ENCODE assay signal across 18 cellular contexts in the genomic region with DNA sequence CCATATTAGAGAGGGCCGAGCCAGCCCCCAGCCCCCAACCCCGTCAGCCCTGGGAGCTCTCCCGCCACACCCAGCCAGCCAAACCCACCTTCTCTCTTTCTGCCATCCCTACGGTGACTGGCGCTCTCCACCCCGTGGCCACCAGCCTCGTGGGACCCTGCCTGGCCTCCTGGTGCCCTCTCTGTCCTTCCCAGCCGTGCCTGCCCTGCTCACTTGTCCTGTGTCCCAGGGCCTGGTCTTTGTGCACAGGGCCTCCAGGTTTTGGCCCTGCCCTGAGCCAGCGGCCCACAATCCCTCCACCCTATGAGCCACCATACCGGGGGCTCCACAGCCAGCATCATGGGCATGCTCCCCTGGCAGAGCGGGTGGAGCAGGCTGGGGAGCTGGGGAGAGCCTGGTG.
"Had no signal": no experiment of that assay in that cellular context is flagged by ENCODE, and none has a peak within 500 bp of the region (broad histone marks: within the 10 kb centered on the region; RNA-seq: fewer than 3 reads in every experiment).

No MANE protein-coding gene starts in this region.

- H3K4me3 ChIP-seq: colonic mucosa, esophagus squamous epithelium, hepatocyte, neural progenitor cell, skin epidermis, suprapubic skin, thyroid gland, upper lobe of left lung, uterus had no signal

- H3K4me1 ChIP-seq: esophagus squamous epithelium, parathyroid adenoma, suprapubic skin, upper lobe of left lung, uterus had no signal

- DNase-seq: colonic mucosa; dermis blood vessel endothelial cell; esophagus squamous epithelium; foreskin fibroblast; left colon; natural killer cell; occipital lobe; stimulated activated CD4-positive, alpha-beta T cell treated with anti-CD3 and anti-CD28 coated beads, Interleukin-2, amount 100 ng/mL, for 24 hours; stimulated activated naive CD4-positive, alpha-beta T cell; thyroid gland; upper lobe of left lung; uterus had no signal

- ATAC-seq: left colon, natural killer cell, sciatic nerve had no signal

- H3K27me3 ChIP-seq: colonic mucosa, esophagus squamous epithelium, hepatocyte, neural progenitor cell, thyroid gland, upper lobe of left lung, uterus had no signal

- H3K27ac ChIP-seq: colonic mucosa, esophagus squamous epithelium, hepatocyte, neural progenitor cell, parathyroid adenoma, skin epidermis, suprapubic skin, thyroid gland, upper lobe of left lung, uterus had no signal

- H3K9me3 ChIP-seq: colonic mucosa, esophagus squamous epithelium, suprapubic skin, thyroid gland, upper lobe of left lung, uterus had no signal

- H3K36me3 ChIP-seq: colonic mucosa, neural progenitor cell, suprapubic skin, thyroid gland, upper lobe of left lung, uterus had no signal
